Comparison of ENCODE assay signal across 8 cellular contexts in the genomic region with DNA sequence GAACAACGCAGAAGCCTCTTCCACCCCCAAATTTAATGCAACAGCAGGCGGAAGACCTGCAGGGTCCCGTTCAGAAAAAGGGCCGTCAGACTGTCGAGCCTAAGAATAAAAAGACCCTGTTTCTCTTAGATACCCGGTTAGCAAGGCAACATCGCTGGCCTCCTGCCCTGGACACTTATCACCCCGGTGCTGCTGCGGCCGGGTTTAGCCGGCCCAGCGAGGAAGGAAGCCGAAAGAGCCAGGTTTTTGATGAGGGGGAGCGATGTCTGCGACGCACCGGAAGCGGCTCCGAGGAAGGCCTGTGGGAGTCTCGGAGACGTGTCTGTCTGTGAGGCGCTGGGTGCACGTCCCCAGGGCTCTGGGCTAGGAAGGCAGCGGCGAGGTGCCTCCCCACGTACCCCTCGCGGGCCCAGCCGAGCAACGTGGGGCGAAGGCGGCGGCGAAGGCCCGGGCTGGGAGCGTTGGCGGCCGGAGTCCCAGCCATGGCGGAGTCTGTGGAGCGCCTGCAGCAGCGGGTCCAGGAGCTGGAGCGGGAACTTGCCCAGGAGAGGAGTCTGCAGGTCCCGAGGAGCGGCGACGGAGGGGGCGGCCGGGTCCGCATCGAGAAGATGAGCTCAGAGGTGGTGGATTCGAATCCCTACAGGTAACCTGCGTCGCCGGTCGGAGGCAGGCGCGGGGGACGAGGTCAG. TPM values are rescaled to one million over a fixed set of nuclear protein-coding genes. Genes with fewer than 3 reads are reported as not detected.
DNase-seq lines count a peak whose midpoint lies in the region; ATAC-seq, FAIRE-seq and TF ChIP-seq lines count a peak whose summit lies in the region.

UBA5 (plus strand) TSS at position 274 of the 689 bp plus-strand sequence; CDS start at position 483, 209 bp downstream.

- H3K9me3 Mint-ChIP-seq in nephron = no peaks in the 10 kb centered on the region
- H3K9me3 Mint-ChIP-seq in stimulated activated naive CD8-positive, alpha-beta T cell treated with anti-CD3 and anti-CD28 coated beads, Interleukin-15, amount 100 ng/mL, for 72 hours = no peaks in the 10 kb centered on the region

- H3K27ac Mint-ChIP-seq in nephron = peak within 1 kb of the TSS; percentile 98 to 99 (median 98)
- peak within 1 kb of the TSS; percentile 99 for H3K27ac Mint-ChIP-seq in stimulated activated naive CD8-positive, alpha-beta T cell treated with anti-CD3 and anti-CD28 coated beads, Interleukin-15, amount 100 ng/mL, for 72 hours

- peak within 1 kb of the TSS; percentile 75 for H3K4me3 ChIP-seq in fibroblast of pulmonary artery (replicated peaks; ENCODE audit: low read depth, low read length)

- no peaks in the 10 kb centered on the region for H3K27me3 Mint-ChIP-seq in nephron (ENCODE audit: low read depth)
- H3K27me3 Mint-ChIP-seq in stimulated activated naive CD8-positive, alpha-beta T cell treated with anti-CD3 and anti-CD28 coated beads, Interleukin-15, amount 100 ng/mL, for 72 hours = no peaks in the 10 kb centered on the region

- H3K36me3 Mint-ChIP-seq in nephron (ENCODE audit: low read depth) = peaks cover 3% of the 10 kb centered on the region

- DNase-seq in DMS153 (lab: John Stamatoyannopoulos, UW) = peak; percentile 17
- DNase-seq in HTR-8/SVneo (ENCODE audit: insufficient read length, low spot score) = peak; percentile 59
- peak; percentile 76 for DNase-seq in RPMI7951 (ENCODE audit: low read depth)
- peak; percentile 61 for DNase-seq in activated T-helper 9 cell treated with anti-CD3 and anti-CD28 coated beads, Interleukin-2, amount 50 U/mL, for 16 hours (ENCODE audit: low read depth)
- DNase-seq in fibroblast of pulmonary artery (ENCODE audit: low read depth) = peak; percentile 70
- DNase-seq in stimulated activated naive CD8-positive, alpha-beta T cell treated with anti-CD3 and anti-CD28 coated beads, Interleukin-15, amount 100 ng/mL, for 72 hours = peak; percentile 76 to 77

- no peak for FAIRE-seq in HTR-8/SVneo (lab: Jason Lieb, UNC)

- TF ChIP-seq CTCF in fibroblast of pulmonary artery (IDR thresholded peaks at IDR 0.05; ENCODE audit: low read length, missing control alignments) (no peak), nephron (IDR thresholded peaks at IDR 0.05; ENCODE audit: unreplicated experiment in 3 of 3) (no peak)

- peaks cover 36% of the 10 kb centered on the region for H3K4me1 Mint-ChIP-seq in nephron
- peaks cover 59% of the 10 kb centered on the region for H3K4me1 Mint-ChIP-seq in stimulated activated naive CD8-positive, alpha-beta T cell treated with anti-CD3 and anti-CD28 coated beads, Interleukin-15, amount 100 ng/mL, for 72 hours

- peak within 1 kb of the TSS; percentile 97 to 99 (median 98) for H3K4me3 Mint-ChIP-seq in nephron
- peak within 1 kb of the TSS; percentile 92 to 94 for H3K4me3 Mint-ChIP-seq in stimulated activated naive CD8-positive, alpha-beta T cell treated with anti-CD3 and anti-CD28 coated beads, Interleukin-15, amount 100 ng/mL, for 72 hours

- peak; percentile 76 for ATAC-seq in GM21381 (IDR thresholded peaks at IDR 0.05; ENCODE audit: unreplicated experiment)
- ATAC-seq in stimulated activated naive CD8-positive, alpha-beta T cell treated with anti-CD3 and anti-CD28 coated beads, Interleukin-15, amount 100 ng/mL, for 72 hours = peak; percentile 89

RNA-seq across cellular contexts. Expression of gene UBA5, which starts in this region (rescaled TPM):
- total RNA-seq in RPMI7951 (2014; rRNA removed; shearing (Covaris generic)) = 40.6 and 46.3 TPM in 2 replicates

Comparison
In these comparisons a context has a peak if more than half of its experiments do, and no peak if none do; other contexts are left out.
1. Peak in every context shown above with its lines: DNase-seq, ATAC-seq and H3K4me3 ChIP-seq.
2. DNase-seq: peak in every context shown above with its lines; median percentile 76 in stimulated activated naive CD8-positive, alpha-beta T cell treated with anti-CD3 and anti-CD28 coated beads, Interleukin-15, amount 100 ng/mL, for 72 hours; 76 in RPMI7951; 70 in fibroblast of pulmonary artery; 61 in activated T-helper 9 cell treated with anti-CD3 and anti-CD28 coated beads, Interleukin-2, amount 50 U/mL, for 16 hours; 59 in HTR-8/SVneo; 17 in DMS153.